23 cellular contexts compared by ENCODE assay signal in genomic region chr12:122276242-122276641, GRCh38.
"Had no signal": no experiment of that assay in that cellular context is flagged by ENCODE, and none has a peak within 500 bp of the region (broad histone marks: within the 10 kb centered on the region; RNA-seq: fewer than 3 reads in every experiment).

No MANE protein-coding gene starts in this region.

- H3K4me3 ChIP-seq: adrenal gland, ascending aorta, esophagus squamous epithelium, gastrocnemius medialis, pancreas, psoas muscle, upper lobe of left lung had no signal

- H3K27me3 ChIP-seq: adrenal gland, ascending aorta, brain microvascular endothelial cell, esophagus squamous epithelium, gastrocnemius medialis, pancreas, upper lobe of left lung had no signal

- H3K9me3 ChIP-seq: adrenal gland, ascending aorta, esophagus squamous epithelium, gastrocnemius medialis, pancreas, psoas muscle, upper lobe of left lung had no signal

- DNase-seq: activated CD4-positive, CD25-positive, alpha-beta regulatory T cell treated with anti-CD3 and anti-CD28 coated beads, Interleukin-2, amount 50 U/mL, for 72 hours; activated naive CD4-positive, alpha-beta T cell; activated T-cell treated with anti-CD3 and anti-CD28 coated beads, Interleukin-2, amount 50 U/mL, for 1 hour; brain microvascular endothelial cell; caudate nucleus; effector memory CD8-positive, alpha-beta T cell; esophagus squamous epithelium; gastrocnemius medialis; head of caudate nucleus; left colon; pancreas; psoas muscle; right cardiac atrium; stimulated activated CD4-positive, alpha-beta T cell treated with anti-CD3 and anti-CD28 coated beads, Interleukin-4, amount 100 ng/mL, for 24 hours; stimulated activated naive CD8-positive, alpha-beta T cell treated with anti-CD3 and anti-CD28 coated beads, Interleukin-15, Interleukin-2, amounts not matched to agents 100 U/mL and 50 U/mL, for 24 hours; upper lobe of left lung; WERI-Rb-1 had no signal

- H3K4me1 ChIP-seq: ascending aorta, esophagus squamous epithelium, gastrocnemius medialis, pancreas, psoas muscle, upper lobe of left lung had no signal

- ATAC-seq: activated T-helper 17 cell treated with anti-CD3 and anti-CD28 coated beads, Interleukin-2, amount 50 U/mL, for 72 hours; effector memory CD8-positive, alpha-beta T cell; gastrocnemius medialis; left colon; natural killer cell treated with Interleukin-12 subunit alpha and Interleukin-12 subunit beta and Interleukin-15 and Interleukin-18, amount 100 ng/mL, for 72 hours; pancreas; psoas muscle; right cardiac atrium; stimulated activated naive CD8-positive, alpha-beta T cell treated with anti-CD3 and anti-CD28 coated beads, Interleukin-15, Interleukin-2, amounts not matched to agents 100 U/mL and 50 U/mL, for 24 hours had no signal

- FAIRE-seq: keratinocyte, pancreas, TTC549 had no signal

- H3K27ac ChIP-seq: adrenal gland, ascending aorta, brain microvascular endothelial cell, esophagus squamous epithelium, gastrocnemius medialis, pancreas, psoas muscle, upper lobe of left lung, WERI-Rb-1 had no signal
